ENCODE assay signal across 12 cellular contexts in genomic region chr9:131651599-131651998, GRCh38.
A peak's percentile ranks its signal among the peaks of the same experiment; 100 is the strongest.
DNase-seq lines count a peak whose midpoint lies in the region; ATAC-seq and TF ChIP-seq lines count a peak whose summit lies in the region.
"Had no signal": no experiment of that assay in that cellular context is flagged by ENCODE, and none has a peak within 500 bp of the region (broad histone marks: within the 10 kb centered on the region; RNA-seq: fewer than 3 reads in every experiment).

No MANE protein-coding gene starts in this region.

- H3K9ac ChIP-seq in OCI-LY1 (ENCODE audit: low read length) = no peak overlapping the region; the same call in 1 of the 2 replicates

- H3K27ac ChIP-seq in OCI-LY1 (ENCODE audit: low read depth, low read length, poor library complexity, severe bottlenecking) = peak overlapping the region; percentile 48
- H3K27ac ChIP-seq: cardiac muscle cell had no signal

- no peaks in the 10 kb centered on the region for H4K20me1 ChIP-seq in OCI-LY1 (ENCODE audit: insufficient read depth, low read length)

- peaks cover 64% of the 10 kb centered on the region for H3K4me1 ChIP-seq in OCI-LY1 (ENCODE audit: insufficient read depth, low read length, severe bottlenecking)

- H2AFZ ChIP-seq in OCI-LY1 (ENCODE audit: low read length) = no peak overlapping the region

- H3K4me2 ChIP-seq in OCI-LY1 (ENCODE audit: low read length) = peak overlapping the region; percentile 0; the same call in 1 of the 2 replicates

- ATAC-seq in GM18907 (IDR thresholded peaks at IDR 0.05; ENCODE audit: unreplicated experiment) (no peak), GM19023 (IDR thresholded peaks at IDR 0.05; ENCODE audit: unreplicated experiment) (no peak)

- H3K4me3 ChIP-seq in OCI-LY1 (ENCODE audit: low read depth, low read length, poor library complexity, severe bottlenecking) (no peak overlapping the region), choroid plexus epithelial cell (ENCODE audit: low read depth, low read length) (no peak overlapping the region)
- H3K4me3 ChIP-seq: cardiac muscle cell had no signal

- H3F3A ChIP-seq in OCI-LY1 (ENCODE audit: insufficient read depth, low read length) = peaks cover 15% of the 10 kb centered on the region

- H3K9me2 ChIP-seq in OCI-LY1 (ENCODE audit: low read depth, low read length) = no peaks in the 10 kb centered on the region

- TF ChIP-seq CTCF in OCI-LY1 (IDR thresholded peaks at IDR 0.05; ENCODE audit: low read length) = no peak
- no peak for TF ChIP-seq CTCF in choroid plexus epithelial cell (conservative IDR thresholded peaks at IDR 0.05; ENCODE audit: low read depth, low read length)

- no peaks in the 10 kb centered on the region for H3K9me3 ChIP-seq in OCI-LY1 (ENCODE audit: low read length)

- no peaks in the 10 kb centered on the region for H3K27me3 ChIP-seq in OCI-LY1 (ENCODE audit: insufficient read depth, low read length)

- H3K79me2 ChIP-seq in OCI-LY1 (ENCODE audit: insufficient read depth, low read length) = peaks cover 40% of the 10 kb centered on the region

- H3K36me3 ChIP-seq in OCI-LY1 (ENCODE audit: insufficient read depth, low read length) = peaks cover 68% of the 10 kb centered on the region
- H3K36me3 ChIP-seq: cardiac muscle cell had no signal

- DNase-seq in GM04504 (ENCODE audit: low read depth) (peak; percentile 38), choroid plexus epithelial cell (ENCODE audit: low read depth) (peak; percentile 77), renal cortical epithelial cell (ENCODE audit: low read depth) (peak; percentile 78), NCI-H2029 treated with DMSO at 0.1 percent for 48 hours (lab: John Stamatoyannopoulos, UW) (no peak)
- no peak for DNase-seq in activated CD4-positive, alpha-beta T cell treated with anti-CD3 and anti-CD28 coated beads, Interleukin-2, amount 50 U/mL, for 1 hour
- DNase-seq: activated CD4-positive, alpha-beta T cell treated with anti-CD3 and anti-CD28 coated beads for 4 hours; Kasumi-1; NCI-H748 treated with DMSO at 0.1 percent for 48 hours had no signal

Comparison
In these comparisons a context has a peak if more than half of its experiments do, and no peak if none do; other contexts are left out.
1. DNase-seq: peak in GM04504 (single experiment), choroid plexus epithelial cell (single experiment) and renal cortical epithelial cell (single experiment); none in NCI-H2029 treated with DMSO at 0.1 percent for 48 hours (single experiment) and activated CD4-positive, alpha-beta T cell treated with anti-CD3 and anti-CD28 coated beads, Interleukin-2, amount 50 U/mL, for 1 hour (single experiment).